Comparison of ENCODE assay signal across 8 cellular contexts in the genomic region with DNA sequence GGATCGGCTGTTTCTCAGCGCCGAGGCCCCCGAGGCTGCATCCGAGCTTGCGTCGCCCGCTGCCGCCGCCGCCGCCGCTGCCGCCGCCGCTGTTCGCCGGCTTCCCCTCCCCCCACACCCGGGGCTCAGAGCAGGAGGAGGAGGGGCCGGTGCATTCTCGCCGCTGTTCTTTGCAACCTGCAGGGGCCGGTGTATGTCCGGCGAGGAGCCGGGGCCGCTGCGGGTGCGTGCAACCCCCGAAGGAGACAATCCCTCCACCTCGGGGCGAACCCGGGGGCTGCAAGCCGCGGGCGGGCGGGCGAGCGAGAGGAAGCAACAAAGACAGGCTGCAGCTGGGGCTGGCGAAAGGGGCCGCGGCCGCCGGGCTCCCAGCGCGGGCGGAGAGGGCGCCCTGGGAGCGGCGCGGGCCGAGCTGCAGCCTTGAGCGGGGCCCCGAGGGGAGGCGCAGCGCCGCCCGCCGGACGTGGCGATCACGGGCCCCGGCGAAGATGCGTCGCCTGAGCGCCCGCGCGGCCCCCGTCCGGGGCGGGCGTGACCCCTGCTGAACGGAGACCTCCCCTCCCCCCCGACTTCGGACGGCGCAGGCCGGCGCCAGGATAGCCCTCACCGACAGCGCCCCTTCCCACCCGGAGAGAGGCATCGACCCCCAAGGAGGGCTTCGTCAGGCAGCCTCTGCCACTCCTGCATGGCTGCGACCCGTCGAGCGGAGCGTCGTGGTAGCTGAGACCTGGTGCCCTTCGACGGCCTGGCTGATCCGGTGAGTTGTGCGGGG. TPM values are rescaled to one million over a fixed set of nuclear protein-coding genes. Genes with fewer than 3 reads are reported as not detected.
DNase-seq lines count a peak whose midpoint lies in the region; ATAC-seq, FAIRE-seq and TF ChIP-seq lines count a peak whose summit lies in the region.

No MANE protein-coding gene starts in this region.

- intact Hi-C loops in heart left ventricle (cut with DNase I) (loop anchor here in 9 of 10 donors (2.0 to 10.0 kb wide), 8 partner anchors 58 to 200 kb away; no protein-coding TSS in a partner anchor), uterus (cut with DNase I; ENCODE audit: low total_unique reads) (no loop called here)

- H3K4me1 Mint-ChIP-seq in progenitor cell of endocrine pancreas (ENCODE audit: low read depth), result peaks cover 16% of the 10 kb centered on the region

- H3K9me3 ChIP-seq in heart left ventricle (no peaks in the 10 kb centered on the region), uterus (no peaks in the 10 kb centered on the region)

- no peak overlapping the region for H3K27ac Mint-ChIP-seq in progenitor cell of endocrine pancreas

- peak; percentile 29 for ATAC-seq in GM19023 (IDR thresholded peaks at IDR 0.05; ENCODE audit: unreplicated experiment)
- ATAC-seq in HG03520 (IDR thresholded peaks at IDR 0.05; ENCODE audit: unreplicated experiment), result peak; percentile 7
- ATAC-seq in heart left ventricle, result peak in 3 of 4 donors; percentile 18 to 34 (median 26)

- TF ChIP-seq CTCF in AG09309 (IDR thresholded peaks at IDR 0.05; ENCODE audit: control insufficient read depth, insufficient read depth, low read depth, low read length, missing control alignments), result peak; percentile 10
- TF ChIP-seq CTCF in heart left ventricle (IDR thresholded peaks at IDR 0.05), result peak in 7 of 12 donors; percentile 5 to 45 (median 32)
- TF ChIP-seq CTCF in progenitor cell of endocrine pancreas (IDR thresholded peaks at IDR 0.05; ENCODE audit: unreplicated experiment), result peak; percentile 53
- peak in 3 of 4 experiments; percentile 17 to 21 (median 17) for TF ChIP-seq CTCF in uterus (IDR thresholded peaks at IDR 0.05)

- FAIRE-seq in RCC 7860 (lab: Jason Lieb, UNC), result no peak

- peaks cover 52% of the 10 kb centered on the region for H3K27me3 Mint-ChIP-seq in progenitor cell of endocrine pancreas

- H3K4me1 ChIP-seq in heart left ventricle, result peaks cover 0 to 71% (median 16%) of the 10 kb centered on the region in 12 donors
- no peaks in the 10 kb centered on the region for H3K4me1 ChIP-seq in uterus

- no peaks in the 10 kb centered on the region for H3K9me3 Mint-ChIP-seq in progenitor cell of endocrine pancreas (ENCODE audit: low read depth)

- H3K36me3 Mint-ChIP-seq in progenitor cell of endocrine pancreas (ENCODE audit: insufficient read depth), result no peaks in the 10 kb centered on the region

- H3K27ac ChIP-seq in heart left ventricle (peak overlapping the region in 11 of 12 donors; percentile 37 to 83 (median 71)), uterus (no peak overlapping the region)

- no peaks in the 10 kb centered on the region for H3K36me3 ChIP-seq in heart left ventricle
- no peaks in the 10 kb centered on the region for H3K36me3 ChIP-seq in uterus

- peaks cover 0 to 46% (median 10%) of the 10 kb centered on the region in 9 donors for H3K27me3 ChIP-seq in heart left ventricle
- H3K27me3 ChIP-seq in uterus, result peaks cover 0 to 13% of the 10 kb centered on the region in 2 donors

- H3K4me3 Mint-ChIP-seq in progenitor cell of endocrine pancreas (ENCODE audit: low read depth), result peak overlapping the region; percentile 74

- H3K4me3 ChIP-seq in AG09309 (ENCODE audit: control insufficient read depth, low read depth, low read length), result peak overlapping the region; percentile 40
- H3K4me3 ChIP-seq in heart left ventricle, result peak overlapping the region; percentile 28 to 84 (median 68)
- peak overlapping the region; percentile 24 to 67 for H3K4me3 ChIP-seq in uterus

- DNase-seq in AG09309 (ENCODE audit: low read depth), result no peak
- peak; percentile 8 for DNase-seq in RCC 7860 (ENCODE audit: low spot score)
- DNase-seq in activated naive CD4-positive, alpha-beta T cell treated with Interleukin-2 at 50 U/mL for 16 hours, result peak; percentile 60
- DNase-seq in heart left ventricle, result peak; percentile 65 to 82 (median 73)
- DNase-seq in progenitor cell of endocrine pancreas (ENCODE audit: low spot score, unreplicated experiment), result peak; percentile 69
- DNase-seq in uterus, result peak; percentile 52 to 59

- TF ChIP-seq POLR2A in heart left ventricle (IDR thresholded peaks at IDR 0.05) (no peak), uterus (IDR thresholded peaks at IDR 0.05) (no peak)

- 1 to 4% (median 3%) methylated on average over 5 to 96 of the region's 96 CpGs for WGBS in heart left ventricle, 4 donors

RNA-seq across cellular contexts. Expression of a gene that starts 0.7 kb away (rescaled TPM):
- total RNA-seq in heart left ventricle (10 to 100 TPM in 6 of 9 donors, 1 to 10 TPM in 3; 3.5 to 45.8 (median 11.2) TPM), progenitor cell of endocrine pancreas (11.6 and 12.7 TPM in 2 replicates), uterus (1 to 10 TPM in 2 of 4 donors, under 1 TPM in 1, not detected in 1; 0.34 to 3.5 (median 1.7) TPM)
- polyA plus RNA-seq in heart left ventricle, result 1 to 10 TPM; 4.1 to 9.4 TPM

Comparison
In these comparisons a context has a peak if more than half of its experiments do, and no peak if none do; other contexts are left out.
1. H3K27ac ChIP-seq: peak in heart left ventricle (11 of 12); none in uterus (0 of 2).
2. Peak in every context shown above with its lines, with median percentiles within 50 percentile points of each other: H3K4me3 ChIP-seq, CTCF ChIP-seq and ATAC-seq.